Comparison of ENCODE assay signal across 10 cellular contexts in genomic region chr16:24977673-24978065, GRCh38. TPM values are rescaled to one million over a fixed set of nuclear protein-coding genes. Genes with fewer than 3 reads are reported as not detected.
A peak's percentile ranks its signal among the peaks of the same experiment; 100 is the strongest.
DNase-seq lines count a peak whose midpoint lies in the region; ATAC-seq and TF ChIP-seq lines count a peak whose summit lies in the region.
"Had no signal": no experiment of that assay in that cellular context is flagged by ENCODE, and none has a peak within 500 bp of the region (broad histone marks: within the 10 kb centered on the region; RNA-seq: fewer than 3 reads in every experiment).

No MANE protein-coding gene starts in this region.

- H3K4me3 ChIP-seq in PC-9 (no peak overlapping the region), esophagus muscularis mucosa (no peak overlapping the region)

- peak overlapping the region; percentile 20; the same call in 1 of the 2 replicates for H3K4me2 ChIP-seq in PC-9

- TF ChIP-seq EP300 in esophagus muscularis mucosa (IDR thresholded peaks at IDR 0.05) = no peak

- peaks cover 25% of the 10 kb centered on the region for H3K4me1 Mint-ChIP-seq in neural crest cell
- peaks cover 34% of the 10 kb centered on the region for H3K4me1 Mint-ChIP-seq in activated CD4-positive, alpha-beta T cell treated with anti-CD3 and anti-CD28 coated beads, Interleukin-2, amount 10 ng/mL, durations not matched to agents 7 days and 5 days

- 33% methylated on average over 5 of the region's 5 CpGs for WGBS in esophagus muscularis mucosa

- H2AFZ ChIP-seq in PC-9 = no peak overlapping the region

- peaks cover 8% of the 10 kb centered on the region for H3K79me2 ChIP-seq in PC-9 (ENCODE audit: low read depth)

- H3K36me3 ChIP-seq in PC-9 (ENCODE audit: low read depth) = peaks cover 5% of the 10 kb centered on the region; the same call in 1 of the 2 replicates
- H3K36me3 ChIP-seq in esophagus muscularis mucosa = peaks cover 0 to 46% (median 37%) of the 10 kb centered on the region in 4 donors

- no peaks in the 10 kb centered on the region for H4K20me1 ChIP-seq in PC-9 (ENCODE audit: insufficient read depth)

- no peaks in the 10 kb centered on the region for H3K9me3 Mint-ChIP-seq in neural crest cell
- peaks cover 5% of the 10 kb centered on the region for H3K9me3 Mint-ChIP-seq in activated CD4-positive, alpha-beta T cell treated with anti-CD3 and anti-CD28 coated beads, Interleukin-2, amount 10 ng/mL, durations not matched to agents 7 days and 5 days

- peaks cover 7% of the 10 kb centered on the region; the same call in 1 of the 2 replicates for H3F3A ChIP-seq in PC-9 (ENCODE audit: insufficient read depth, low read depth)

- ATAC-seq in GM21528 (IDR thresholded peaks at IDR 0.05; ENCODE audit: low FRiP score, unreplicated experiment) = no peak

- peaks cover 12% of the 10 kb centered on the region for H3K36me3 Mint-ChIP-seq in neural crest cell (ENCODE audit: low read depth)
- peaks cover 54% of the 10 kb centered on the region for H3K36me3 Mint-ChIP-seq in activated CD4-positive, alpha-beta T cell treated with anti-CD3 and anti-CD28 coated beads, Interleukin-2, amount 10 ng/mL, durations not matched to agents 7 days and 5 days (ENCODE audit: low read depth)

- peak; percentile 70 for DNase-seq in AG08396 (ENCODE audit: low spot score)
- no peak for DNase-seq in PC-9
- no peak for DNase-seq in esophagus muscularis mucosa (ENCODE audit: extremely low spot score)
- DNase-seq in neural crest cell (ENCODE audit: low read depth, low spot score) = no peak
- no peak for DNase-seq in DMS 273 treated with DMSO at 0.1 percent for 48 hours (lab: John Stamatoyannopoulos, UW)
- DNase-seq in activated CD4-positive, alpha-beta T cell treated with anti-CD3 and anti-CD28 coated beads, Interleukin-2, amount 10 ng/mL, durations not matched to agents 7 days and 5 days = no peak
- DNase-seq in GF-D8 (lab: John Stamatoyannopoulos, UW) = no peak
- DNase-seq: activated effector memory CD4-positive, alpha-beta T cell treated with anti-CD3 and anti-CD28 coated beads, Interleukin-2, amount 50 U/mL, for 16 hours; DMS79 treated with DMSO at 0.1 percent for 48 hours had no signal

- BruUV-seq in PC-9 (replicated peaks; lab: Mats Ljungman, UMichigan) = no TSS peak

- H3K27ac ChIP-seq in PC-9 (no peak overlapping the region), esophagus muscularis mucosa (replicated peaks in 1 of 4) (peak overlapping the region; percentile 30 to 63 (median 46))

- H3K27me3 ChIP-seq in PC-9 (ENCODE audit: insufficient read depth, low read depth) = no peaks in the 10 kb centered on the region
- H3K27me3 ChIP-seq in esophagus muscularis mucosa = no peaks in the 10 kb centered on the region

- H3K27me3 Mint-ChIP-seq in neural crest cell (ENCODE audit: low read depth) = no peaks in the 10 kb centered on the region
- no peaks in the 10 kb centered on the region for H3K27me3 Mint-ChIP-seq in activated CD4-positive, alpha-beta T cell treated with anti-CD3 and anti-CD28 coated beads, Interleukin-2, amount 10 ng/mL, durations not matched to agents 7 days and 5 days

- no peak for TF ChIP-seq CTCF in PC-9 (conservative IDR thresholded peaks at IDR 0.05)
- TF ChIP-seq CTCF in esophagus muscularis mucosa (IDR thresholded peaks at IDR 0.05) = no peak
- TF ChIP-seq CTCF in neural crest cell (conservative IDR thresholded peaks at IDR 0.05) = no peak

- H3K4me1 ChIP-seq in PC-9 (replicated peaks; ENCODE audit: insufficient read depth) = peaks cover 33% of the 10 kb centered on the region
- peaks cover 43 to 55% (median 49%) of the 10 kb centered on the region in 4 donors for H3K4me1 ChIP-seq in esophagus muscularis mucosa

- intact Hi-C loops in PC-9 (cut with micrococcal nuclease; ENCODE audit: unreplicated experiment) (no loop called here), esophagus muscularis mucosa (cut with DNase I) (no loop called here)

- peak overlapping the region; percentile 83 for H3K27ac Mint-ChIP-seq in neural crest cell (ENCODE audit: unreplicated experiment)
- no peak overlapping the region for H3K27ac Mint-ChIP-seq in activated CD4-positive, alpha-beta T cell treated with anti-CD3 and anti-CD28 coated beads, Interleukin-2, amount 10 ng/mL, durations not matched to agents 7 days and 5 days

- no peak for TF ChIP-seq POLR2A in esophagus muscularis mucosa (IDR thresholded peaks at IDR 0.05; ENCODE audit: low read depth)

- H3K9me3 ChIP-seq in PC-9 (ENCODE audit: insufficient read depth, low read depth) = no peaks in the 10 kb centered on the region
- H3K9me3 ChIP-seq in esophagus muscularis mucosa = no peaks in the 10 kb centered on the region

- CTCF ChIA-PET in PC-9 (lab: Charles Lee) = no interaction called here
- CTCF ChIA-PET in activated CD4-positive, alpha-beta T cell treated with anti-CD3 and anti-CD28 coated beads, Interleukin-2, amount 10 ng/mL, durations not matched to agents 7 days and 5 days (lab: Charles Lee) = no interaction called here

- POLR2A ChIA-PET in PC-9 (lab: Charles Lee; ENCODE audit: unreplicated experiment) = no interaction called here
- POLR2A ChIA-PET in activated CD4-positive, alpha-beta T cell treated with anti-CD3 and anti-CD28 coated beads, Interleukin-2, amount 10 ng/mL, durations not matched to agents 7 days and 5 days (lab: Charles Lee) = no interaction called here

- no peak overlapping the region for H3K4me3 Mint-ChIP-seq in neural crest cell
- no peak overlapping the region for H3K4me3 Mint-ChIP-seq in activated CD4-positive, alpha-beta T cell treated with anti-CD3 and anti-CD28 coated beads, Interleukin-2, amount 10 ng/mL, durations not matched to agents 7 days and 5 days

- no peaks in the 10 kb centered on the region for H3K9me2 ChIP-seq in PC-9 (ENCODE audit: insufficient read depth)

RNA-seq across cellular contexts. Expression of gene ARHGAP17, which starts 37.5 kb away (rescaled TPM):
- total RNA-seq in PC-9 (2021) = 69.6 and 74.6 TPM in 2 replicates
- total RNA-seq in esophagus muscularis mucosa = 10 to 100 TPM; 33.6 to 44.9 (median 38.4) TPM
- 95.8 and 98.7 TPM in 2 replicates for total RNA-seq in neural crest cell
- total RNA-seq in activated CD4-positive, alpha-beta T cell treated with anti-CD3 and anti-CD28 coated beads, Interleukin-2, amount 10 ng/mL, durations not matched to agents 7 days and 5 days = 10 to 100 TPM; 72.4 to 73.2 TPM
